Comparison of ENCODE assay signal across 17 cellular contexts in genomic region chr2:233429175-233429897, GRCh38.
DNase-seq lines count a peak whose midpoint lies in the region; ATAC-seq and TF ChIP-seq lines count a peak whose summit lies in the region.
"Had no signal": no experiment of that assay in that cellular context is flagged by ENCODE, and none has a peak within 500 bp of the region (broad histone marks: within the 10 kb centered on the region; RNA-seq: fewer than 3 reads in every experiment).

No MANE protein-coding gene starts in this region.

- H3K4me1 Mint-ChIP-seq in activated naive CD8-positive, alpha-beta T cell (ENCODE audit: low read depth) = peaks cover 76% of the 10 kb centered on the region
- peaks cover 65% of the 10 kb centered on the region for H3K4me1 Mint-ChIP-seq in activated naive CD8-positive, alpha-beta T cell treated with anti-CD3 and anti-CD28 coated beads, Interleukin-2, amount 50 U/mL, for 24 hours
- peaks cover 66% of the 10 kb centered on the region for H3K4me1 Mint-ChIP-seq in nephron
- H3K4me1 Mint-ChIP-seq: WTC11 had no signal

- no peak for DNase-seq in activated naive CD8-positive, alpha-beta T cell treated with anti-CD3 and anti-CD28 coated beads, Interleukin-2, amount 50 U/mL, for 24 hours
- DNase-seq in fibroblast of villous mesenchyme (ENCODE audit: low read depth) (peak; percentile 28), AG20443 (ENCODE audit: low spot score) (no peak), GM10266 (ENCODE audit: extremely low spot score) (no peak), hippocampal formation (lab: John Stamatoyannopoulos, UW) (no peak)
- DNase-seq: DMS53; effector memory CD4-positive, alpha-beta T cell; KG1; NCI-H69; nucleus accumbens; stimulated activated CD4-positive, alpha-beta T cell treated with anti-CD3 and anti-CD28 coated beads, Interleukin-12 subunit alpha, Interleukin-12 subunit beta, amount 100 ng/mL, for 4 hours had no signal

- no peak for ATAC-seq in activated naive CD8-positive, alpha-beta T cell treated with anti-CD3 and anti-CD28 coated beads, Interleukin-2, amount 50 U/mL, for 24 hours
- no peak for ATAC-seq in HG03097 (IDR thresholded peaks at IDR 0.05; ENCODE audit: low FRiP score, unreplicated experiment)
- ATAC-seq: gastroesophageal sphincter, WTC11 had no signal

- H3K4me3 ChIP-seq in fibroblast of villous mesenchyme (ENCODE audit: low read depth, low read length) = no peak overlapping the region
- H3K4me3 ChIP-seq: gastroesophageal sphincter had no signal

- no peak for TF ChIP-seq CTCF in fibroblast of villous mesenchyme (IDR thresholded peaks at IDR 0.05; ENCODE audit: insufficient read depth, low read depth, low read length)
- TF ChIP-seq CTCF in nephron (IDR thresholded peaks at IDR 0.05; ENCODE audit: unreplicated experiment in 3 of 3) = no peak
- no peak for TF ChIP-seq CTCF in GM10266 (IDR thresholded peaks at IDR 0.05; ENCODE audit: control insufficient read depth, insufficient read depth, low read depth, missing control alignments)

- H3K27me3 Mint-ChIP-seq in activated naive CD8-positive, alpha-beta T cell = no peaks in the 10 kb centered on the region
- H3K27me3 Mint-ChIP-seq in activated naive CD8-positive, alpha-beta T cell treated with anti-CD3 and anti-CD28 coated beads, Interleukin-2, amount 50 U/mL, for 24 hours = no peaks in the 10 kb centered on the region
- no peaks in the 10 kb centered on the region for H3K27me3 Mint-ChIP-seq in nephron (ENCODE audit: low read depth)
- H3K27me3 Mint-ChIP-seq: brain had no signal

- no peaks in the 10 kb centered on the region for H3K9me3 Mint-ChIP-seq in activated naive CD8-positive, alpha-beta T cell (ENCODE audit: low read depth)
- H3K9me3 Mint-ChIP-seq in activated naive CD8-positive, alpha-beta T cell treated with anti-CD3 and anti-CD28 coated beads, Interleukin-2, amount 50 U/mL, for 24 hours = peaks cover 11% of the 10 kb centered on the region
- peaks cover 3% of the 10 kb centered on the region for H3K9me3 Mint-ChIP-seq in nephron

- peak overlapping the region; percentile 77 for H3K27ac Mint-ChIP-seq in activated naive CD8-positive, alpha-beta T cell
- H3K27ac Mint-ChIP-seq in activated naive CD8-positive, alpha-beta T cell treated with anti-CD3 and anti-CD28 coated beads, Interleukin-2, amount 50 U/mL, for 24 hours = no peak overlapping the region
- peak overlapping the region; percentile 33 to 63 (median 46) for H3K27ac Mint-ChIP-seq in nephron
- H3K27ac Mint-ChIP-seq: WTC11 had no signal

- H3K36me3 Mint-ChIP-seq in activated naive CD8-positive, alpha-beta T cell = peaks cover 21% of the 10 kb centered on the region
- H3K36me3 Mint-ChIP-seq in activated naive CD8-positive, alpha-beta T cell treated with anti-CD3 and anti-CD28 coated beads, Interleukin-2, amount 50 U/mL, for 24 hours (ENCODE audit: low read depth) = peaks cover 43% of the 10 kb centered on the region
- peaks cover 17% of the 10 kb centered on the region for H3K36me3 Mint-ChIP-seq in nephron (ENCODE audit: low read depth)

- no peak overlapping the region for H3K4me3 Mint-ChIP-seq in activated naive CD8-positive, alpha-beta T cell
- H3K4me3 Mint-ChIP-seq in activated naive CD8-positive, alpha-beta T cell treated with anti-CD3 and anti-CD28 coated beads, Interleukin-2, amount 50 U/mL, for 24 hours = no peak overlapping the region
- peak overlapping the region in 1 of 3 experiments; percentile 50 for H3K4me3 Mint-ChIP-seq in nephron
- H3K4me3 Mint-ChIP-seq: WTC11 had no signal
